Comparison of ENCODE assay signal across 1 cellular context in the genomic region with DNA sequence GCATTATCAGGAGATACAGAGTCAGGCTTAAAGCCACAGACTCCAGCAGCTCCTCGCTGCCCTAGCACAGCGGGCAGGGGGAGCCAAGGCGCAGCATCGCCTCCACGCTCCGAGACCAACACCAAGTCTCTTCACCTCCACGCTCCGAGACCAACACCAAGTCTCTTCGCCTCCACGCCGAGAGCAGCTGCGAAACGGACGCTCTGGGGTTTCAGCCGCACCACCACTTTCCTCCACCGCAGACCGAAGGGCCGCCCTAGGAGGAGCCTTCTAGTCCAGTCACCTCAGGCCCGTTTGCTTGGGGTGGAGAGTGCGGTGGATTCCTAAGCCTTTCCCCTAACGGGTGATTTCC.
TF ChIP-seq lines count a peak whose summit lies in the region.

No MANE protein-coding gene starts in this region.

TF ChIP-seq in K562, 482 proteins besides CTCF, POLR2A, EP300 and RAD21 (continued from another document and continues in another):
- TF ChIP-seq, protein P1, sequence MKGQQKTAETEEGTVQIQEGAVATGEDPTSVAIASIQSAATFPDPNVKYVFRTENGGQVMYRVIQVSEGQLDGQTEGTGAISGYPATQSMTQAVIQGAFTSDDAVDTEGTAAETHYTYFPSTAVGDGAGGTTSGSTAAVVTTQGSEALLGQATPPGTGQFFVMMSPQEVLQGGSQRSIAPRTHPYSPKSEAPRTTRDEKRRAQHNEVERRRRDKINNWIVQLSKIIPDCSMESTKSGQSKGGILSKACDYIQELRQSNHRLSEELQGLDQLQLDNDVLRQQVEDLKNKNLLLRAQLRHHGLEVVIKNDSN (CRISPR knock-in tag; IDR thresholded peaks at IDR 0.05): no peak
- no peak for TF ChIP-seq TAF15 (IDR thresholded peaks at IDR 0.05; ENCODE audit: low read depth, low read length)
- TF ChIP-seq ZNF507 (tag; conservative IDR thresholded peaks at IDR 0.05): no peak
- TF ChIP-seq NR2F6 (CRISPR knock-in tag; IDR thresholded peaks at IDR 0.05): no peak
- TF ChIP-seq, protein P2, sequence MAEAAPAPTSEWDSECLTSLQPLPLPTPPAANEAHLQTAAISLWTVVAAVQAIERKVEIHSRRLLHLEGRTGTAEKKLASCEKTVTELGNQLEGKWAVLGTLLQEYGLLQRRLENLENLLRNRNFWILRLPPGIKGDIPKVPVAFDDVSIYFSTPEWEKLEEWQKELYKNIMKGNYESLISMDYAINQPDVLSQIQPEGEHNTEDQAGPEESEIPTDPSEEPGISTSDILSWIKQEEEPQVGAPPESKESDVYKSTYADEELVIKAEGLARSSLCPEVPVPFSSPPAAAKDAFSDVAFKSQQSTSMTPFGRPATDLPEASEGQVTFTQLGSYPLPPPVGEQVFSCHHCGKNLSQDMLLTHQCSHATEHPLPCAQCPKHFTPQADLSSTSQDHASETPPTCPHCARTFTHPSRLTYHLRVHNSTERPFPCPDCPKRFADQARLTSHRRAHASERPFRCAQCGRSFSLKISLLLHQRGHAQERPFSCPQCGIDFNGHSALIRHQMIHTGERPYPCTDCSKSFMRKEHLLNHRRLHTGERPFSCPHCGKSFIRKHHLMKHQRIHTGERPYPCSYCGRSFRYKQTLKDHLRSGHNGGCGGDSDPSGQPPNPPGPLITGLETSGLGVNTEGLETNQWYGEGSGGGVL (CRISPR knock-in tag; IDR thresholded peaks at IDR 0.05): no peak
- no peak for TF ChIP-seq PTRF (tag; IDR thresholded peaks at IDR 0.05)
- no peak for TF ChIP-seq ZNF766 (CRISPR knock-in tag; conservative IDR thresholded peaks at IDR 0.05)
- no peak for TF ChIP-seq POLR3G (IDR thresholded peaks at IDR 0.05; ENCODE audit: extremely low read depth, insufficient read length, insufficient replicate concordance)
- TF ChIP-seq NR2C2 (CRISPR knock-in tag; IDR thresholded peaks at IDR 0.05): no peak
- TF ChIP-seq NR2C2 (tag; IDR thresholded peaks at IDR 0.05): no peak
- TF ChIP-seq, protein P3, sequence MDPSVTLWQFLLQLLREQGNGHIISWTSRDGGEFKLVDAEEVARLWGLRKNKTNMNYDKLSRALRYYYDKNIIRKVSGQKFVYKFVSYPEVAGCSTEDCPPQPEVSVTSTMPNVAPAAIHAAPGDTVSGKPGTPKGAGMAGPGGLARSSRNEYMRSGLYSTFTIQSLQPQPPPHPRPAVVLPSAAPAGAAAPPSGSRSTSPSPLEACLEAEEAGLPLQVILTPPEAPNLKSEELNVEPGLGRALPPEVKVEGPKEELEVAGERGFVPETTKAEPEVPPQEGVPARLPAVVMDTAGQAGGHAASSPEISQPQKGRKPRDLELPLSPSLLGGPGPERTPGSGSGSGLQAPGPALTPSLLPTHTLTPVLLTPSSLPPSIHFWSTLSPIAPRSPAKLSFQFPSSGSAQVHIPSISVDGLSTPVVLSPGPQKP (CRISPR knock-in tag; IDR thresholded peaks at IDR 0.05): no peak
- TF ChIP-seq, protein P4, sequence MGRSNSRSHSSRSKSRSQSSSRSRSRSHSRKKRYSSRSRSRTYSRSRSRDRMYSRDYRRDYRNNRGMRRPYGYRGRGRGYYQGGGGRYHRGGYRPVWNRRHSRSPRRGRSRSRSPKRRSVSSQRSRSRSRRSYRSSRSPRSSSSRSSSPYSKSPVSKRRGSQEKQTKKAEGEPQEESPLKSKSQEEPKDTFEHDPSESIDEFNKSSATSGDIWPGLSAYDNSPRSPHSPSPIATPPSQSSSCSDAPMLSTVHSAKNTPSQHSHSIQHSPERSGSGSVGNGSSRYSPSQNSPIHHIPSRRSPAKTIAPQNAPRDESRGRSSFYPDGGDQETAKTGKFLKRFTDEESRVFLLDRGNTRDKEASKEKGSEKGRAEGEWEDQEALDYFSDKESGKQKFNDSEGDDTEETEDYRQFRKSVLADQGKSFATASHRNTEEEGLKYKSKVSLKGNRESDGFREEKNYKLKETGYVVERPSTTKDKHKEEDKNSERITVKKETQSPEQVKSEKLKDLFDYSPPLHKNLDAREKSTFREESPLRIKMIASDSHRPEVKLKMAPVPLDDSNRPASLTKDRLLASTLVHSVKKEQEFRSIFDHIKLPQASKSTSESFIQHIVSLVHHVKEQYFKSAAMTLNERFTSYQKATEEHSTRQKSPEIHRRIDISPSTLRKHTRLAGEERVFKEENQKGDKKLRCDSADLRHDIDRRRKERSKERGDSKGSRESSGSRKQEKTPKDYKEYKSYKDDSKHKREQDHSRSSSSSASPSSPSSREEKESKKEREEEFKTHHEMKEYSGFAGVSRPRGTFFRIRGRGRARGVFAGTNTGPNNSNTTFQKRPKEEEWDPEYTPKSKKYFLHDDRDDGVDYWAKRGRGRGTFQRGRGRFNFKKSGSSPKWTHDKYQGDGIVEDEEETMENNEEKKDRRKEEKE (IDR thresholded peaks at IDR 0.05; ENCODE audit: borderline replicate concordance in 1 of 2, control insufficient read depth in 1 of 2, low read depth in 2 of 2, low read length in 1 of 2): 0 out of 4 replicates have a peak, but pooled peaks of 1 of the 2 experiments have one; percentile 19
- TF ChIP-seq, protein P5, sequence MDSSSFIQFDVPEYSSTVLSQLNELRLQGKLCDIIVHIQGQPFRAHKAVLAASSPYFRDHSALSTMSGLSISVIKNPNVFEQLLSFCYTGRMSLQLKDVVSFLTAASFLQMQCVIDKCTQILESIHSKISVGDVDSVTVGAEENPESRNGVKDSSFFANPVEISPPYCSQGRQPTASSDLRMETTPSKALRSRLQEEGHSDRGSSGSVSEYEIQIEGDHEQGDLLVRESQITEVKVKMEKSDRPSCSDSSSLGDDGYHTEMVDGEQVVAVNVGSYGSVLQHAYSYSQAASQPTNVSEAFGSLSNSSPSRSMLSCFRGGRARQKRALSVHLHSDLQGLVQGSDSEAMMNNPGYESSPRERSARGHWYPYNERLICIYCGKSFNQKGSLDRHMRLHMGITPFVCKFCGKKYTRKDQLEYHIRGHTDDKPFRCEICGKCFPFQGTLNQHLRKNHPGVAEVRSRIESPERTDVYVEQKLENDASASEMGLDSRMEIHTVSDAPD (CRISPR knock-in tag; IDR thresholded peaks at IDR 0.05): no peak
- TF ChIP-seq, protein P6, sequence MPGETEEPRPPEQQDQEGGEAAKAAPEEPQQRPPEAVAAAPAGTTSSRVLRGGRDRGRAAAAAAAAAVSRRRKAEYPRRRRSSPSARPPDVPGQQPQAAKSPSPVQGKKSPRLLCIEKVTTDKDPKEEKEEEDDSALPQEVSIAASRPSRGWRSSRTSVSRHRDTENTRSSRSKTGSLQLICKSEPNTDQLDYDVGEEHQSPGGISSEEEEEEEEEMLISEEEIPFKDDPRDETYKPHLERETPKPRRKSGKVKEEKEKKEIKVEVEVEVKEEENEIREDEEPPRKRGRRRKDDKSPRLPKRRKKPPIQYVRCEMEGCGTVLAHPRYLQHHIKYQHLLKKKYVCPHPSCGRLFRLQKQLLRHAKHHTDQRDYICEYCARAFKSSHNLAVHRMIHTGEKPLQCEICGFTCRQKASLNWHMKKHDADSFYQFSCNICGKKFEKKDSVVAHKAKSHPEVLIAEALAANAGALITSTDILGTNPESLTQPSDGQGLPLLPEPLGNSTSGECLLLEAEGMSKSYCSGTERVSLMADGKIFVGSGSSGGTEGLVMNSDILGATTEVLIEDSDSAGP (CRISPR knock-in tag; IDR thresholded peaks at IDR 0.05): 0 out of 2 replicates have a peak, but pooled peaks have one; percentile 48
- no peak for TF ChIP-seq FOXA1 (IDR thresholded peaks at IDR 0.05; ENCODE audit: borderline replicate concordance)
- TF ChIP-seq ARHGAP35 (IDR thresholded peaks at IDR 0.05; ENCODE audit: partially characterized antibody): no peak
- TF ChIP-seq JUND (IDR thresholded peaks at IDR 0.05; ENCODE audit: borderline replicate concordance, low read depth, low read length): peak; percentile 8; the same call in 1 of the 2 replicates
- TF ChIP-seq JUND (tag; IDR thresholded peaks at IDR 0.05; ENCODE audit: borderline replicate concordance, low read depth, low read length): no peak
- no peak for TF ChIP-seq NFATC3 (IDR thresholded peaks at IDR 0.05)
- no peak for TF ChIP-seq ZKSCAN3 (CRISPR knock-in tag; IDR thresholded peaks at IDR 0.05)
- TF ChIP-seq SRF (CRISPR knock-in tag; IDR thresholded peaks at IDR 0.05): peak in 1 of 2 experiments; percentile 35; a peak in 1 of 4 replicates
- no peak for TF ChIP-seq HEY1 (CRISPR knock-in tag; IDR thresholded peaks at IDR 0.05; ENCODE audit: borderline replicate concordance)
- no peak for TF ChIP-seq KLF13 (tag; IDR thresholded peaks at IDR 0.05; ENCODE audit: borderline replicate concordance, low read depth)
- TF ChIP-seq YBX1 (IDR thresholded peaks at IDR 0.05): no peak
- peak; percentile 76 for TF ChIP-seq SMARCA4 (IDR thresholded peaks at IDR 0.05)
- no peak for TF ChIP-seq SREBF1 (IDR thresholded peaks at IDR 0.05; ENCODE audit: borderline replicate concordance, low read depth, low read length)
- no peak for TF ChIP-seq RAD51 (IDR thresholded peaks at IDR 0.05; ENCODE audit: borderline replicate concordance, low read depth)
- TF ChIP-seq ZNF695 (CRISPR knock-in tag; IDR thresholded peaks at IDR 0.05): no peak
- TF ChIP-seq KAT8 (IDR thresholded peaks at IDR 0.05; ENCODE audit: low read depth): no peak
- 0 out of 2 replicates have a peak, but pooled peaks have one; percentile 36 for TF ChIP-seq DIDO1 (tag; IDR thresholded peaks at IDR 0.05; ENCODE audit: low read depth)
- no peak for TF ChIP-seq ZNF124 (CRISPR knock-in tag; IDR thresholded peaks at IDR 0.05)
- TF ChIP-seq, protein P7, sequence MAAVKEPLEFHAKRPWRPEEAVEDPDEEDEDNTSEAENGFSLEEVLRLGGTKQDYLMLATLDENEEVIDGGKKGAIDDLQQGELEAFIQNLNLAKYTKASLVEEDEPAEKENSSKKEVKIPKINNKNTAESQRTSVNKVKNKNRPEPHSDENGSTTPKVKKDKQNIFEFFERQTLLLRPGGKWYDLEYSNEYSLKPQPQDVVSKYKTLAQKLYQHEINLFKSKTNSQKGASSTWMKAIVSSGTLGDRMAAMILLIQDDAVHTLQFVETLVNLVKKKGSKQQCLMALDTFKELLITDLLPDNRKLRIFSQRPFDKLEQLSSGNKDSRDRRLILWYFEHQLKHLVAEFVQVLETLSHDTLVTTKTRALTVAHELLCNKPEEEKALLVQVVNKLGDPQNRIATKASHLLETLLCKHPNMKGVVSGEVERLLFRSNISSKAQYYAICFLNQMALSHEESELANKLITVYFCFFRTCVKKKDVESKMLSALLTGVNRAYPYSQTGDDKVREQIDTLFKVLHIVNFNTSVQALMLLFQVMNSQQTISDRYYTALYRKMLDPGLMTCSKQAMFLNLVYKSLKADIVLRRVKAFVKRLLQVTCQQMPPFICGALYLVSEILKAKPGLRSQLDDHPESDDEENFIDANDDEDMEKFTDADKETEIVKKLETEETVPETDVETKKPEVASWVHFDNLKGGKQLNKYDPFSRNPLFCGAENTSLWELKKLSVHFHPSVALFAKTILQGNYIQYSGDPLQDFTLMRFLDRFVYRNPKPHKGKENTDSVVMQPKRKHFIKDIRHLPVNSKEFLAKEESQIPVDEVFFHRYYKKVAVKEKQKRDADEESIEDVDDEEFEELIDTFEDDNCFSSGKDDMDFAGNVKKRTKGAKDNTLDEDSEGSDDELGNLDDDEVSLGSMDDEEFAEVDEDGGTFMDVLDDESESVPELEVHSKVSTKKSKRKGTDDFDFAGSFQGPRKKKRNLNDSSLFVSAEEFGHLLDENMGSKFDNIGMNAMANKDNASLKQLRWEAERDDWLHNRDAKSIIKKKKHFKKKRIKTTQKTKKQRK (IDR thresholded peaks at IDR 0.05; ENCODE audit: borderline replicate concordance, low read depth, low read length): no peak
- TF ChIP-seq DNMT1 (IDR thresholded peaks at IDR 0.05): no peak
- TF ChIP-seq ZNF79 (CRISPR knock-in tag; IDR thresholded peaks at IDR 0.05; ENCODE audit: low read depth): no peak
- TF ChIP-seq ARID2 (IDR thresholded peaks at IDR 0.05): peak; percentile 48; the same call in 1 of the 2 replicates
- no peak for TF ChIP-seq RBM25 (IDR thresholded peaks at IDR 0.05; ENCODE audit: low read depth, low read length, severe bottlenecking)
- no peak for TF ChIP-seq KLF6 (CRISPR knock-in tag; IDR thresholded peaks at IDR 0.05; ENCODE audit: borderline replicate concordance)
- no peak for TF ChIP-seq DACH1 (IDR thresholded peaks at IDR 0.05; ENCODE audit: partially characterized antibody)
- TF ChIP-seq ETV5 (CRISPR knock-in tag; IDR thresholded peaks at IDR 0.05; ENCODE audit: low read depth): no peak
- no peak for TF ChIP-seq TCF7 (IDR thresholded peaks at IDR 0.05; ENCODE audit: borderline replicate concordance)
- TF ChIP-seq RBM17 (IDR thresholded peaks at IDR 0.05; ENCODE audit: borderline replicate concordance, low read depth, low read length): no peak
- TF ChIP-seq, protein P8, sequence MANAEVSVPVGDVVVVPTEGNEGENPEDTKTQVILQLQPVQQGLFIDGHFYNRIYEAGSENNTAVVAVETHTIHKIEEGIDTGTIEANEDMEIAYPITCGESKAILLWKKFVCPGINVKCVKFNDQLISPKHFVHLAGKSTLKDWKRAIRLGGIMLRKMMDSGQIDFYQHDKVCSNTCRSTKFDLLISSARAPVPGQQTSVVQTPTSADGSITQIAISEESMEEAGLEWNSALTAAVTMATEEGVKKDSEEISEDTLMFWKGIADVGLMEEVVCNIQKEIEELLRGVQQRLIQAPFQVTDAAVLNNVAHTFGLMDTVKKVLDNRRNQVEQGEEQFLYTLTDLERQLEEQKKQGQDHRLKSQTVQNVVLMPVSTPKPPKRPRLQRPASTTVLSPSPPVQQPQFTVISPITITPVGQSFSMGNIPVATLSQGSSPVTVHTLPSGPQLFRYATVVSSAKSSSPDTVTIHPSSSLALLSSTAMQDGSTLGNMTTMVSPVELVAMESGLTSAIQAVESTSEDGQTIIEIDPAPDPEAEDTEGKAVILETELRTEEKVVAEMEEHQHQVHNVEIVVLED (CRISPR knock-in tag; IDR thresholded peaks at IDR 0.05): no peak
- no peak for TF ChIP-seq STAG1 (CRISPR knock-in tag; IDR thresholded peaks at IDR 0.05; ENCODE audit: borderline replicate concordance)
- TF ChIP-seq ZNF717 (CRISPR knock-in tag; IDR thresholded peaks at IDR 0.05): no peak
- no peak for TF ChIP-seq ZNF699 (CRISPR knock-in tag; IDR thresholded peaks at IDR 0.05; ENCODE audit: insufficient replicate concordance)
- TF ChIP-seq, protein P9, sequence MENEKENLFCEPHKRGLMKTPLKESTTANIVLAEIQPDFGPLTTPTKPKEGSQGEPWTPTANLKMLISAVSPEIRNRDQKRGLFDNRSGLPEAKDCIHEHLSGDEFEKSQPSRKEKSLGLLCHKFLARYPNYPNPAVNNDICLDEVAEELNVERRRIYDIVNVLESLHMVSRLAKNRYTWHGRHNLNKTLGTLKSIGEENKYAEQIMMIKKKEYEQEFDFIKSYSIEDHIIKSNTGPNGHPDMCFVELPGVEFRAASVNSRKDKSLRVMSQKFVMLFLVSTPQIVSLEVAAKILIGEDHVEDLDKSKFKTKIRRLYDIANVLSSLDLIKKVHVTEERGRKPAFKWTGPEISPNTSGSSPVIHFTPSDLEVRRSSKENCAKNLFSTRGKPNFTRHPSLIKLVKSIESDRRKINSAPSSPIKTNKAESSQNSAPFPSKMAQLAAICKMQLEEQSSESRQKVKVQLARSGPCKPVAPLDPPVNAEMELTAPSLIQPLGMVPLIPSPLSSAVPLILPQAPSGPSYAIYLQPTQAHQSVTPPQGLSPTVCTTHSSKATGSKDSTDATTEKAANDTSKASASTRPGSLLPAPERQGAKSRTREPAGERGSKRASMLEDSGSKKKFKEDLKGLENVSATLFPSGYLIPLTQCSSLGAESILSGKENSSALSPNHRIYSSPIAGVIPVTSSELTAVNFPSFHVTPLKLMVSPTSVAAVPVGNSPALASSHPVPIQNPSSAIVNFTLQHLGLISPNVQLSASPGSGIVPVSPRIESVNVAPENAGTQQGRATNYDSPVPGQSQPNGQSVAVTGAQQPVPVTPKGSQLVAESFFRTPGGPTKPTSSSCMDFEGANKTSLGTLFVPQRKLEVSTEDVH (IDR thresholded peaks at IDR 0.05; ENCODE audit: low read depth, partially characterized antibody): no peak
- no peak for TF ChIP-seq NONO (IDR thresholded peaks at IDR 0.05; ENCODE audit: low read depth in 2 of 2, low read length in 1 of 2)
